Comparison of ENCODE assay signal across 8 cellular contexts in the genomic region with DNA sequence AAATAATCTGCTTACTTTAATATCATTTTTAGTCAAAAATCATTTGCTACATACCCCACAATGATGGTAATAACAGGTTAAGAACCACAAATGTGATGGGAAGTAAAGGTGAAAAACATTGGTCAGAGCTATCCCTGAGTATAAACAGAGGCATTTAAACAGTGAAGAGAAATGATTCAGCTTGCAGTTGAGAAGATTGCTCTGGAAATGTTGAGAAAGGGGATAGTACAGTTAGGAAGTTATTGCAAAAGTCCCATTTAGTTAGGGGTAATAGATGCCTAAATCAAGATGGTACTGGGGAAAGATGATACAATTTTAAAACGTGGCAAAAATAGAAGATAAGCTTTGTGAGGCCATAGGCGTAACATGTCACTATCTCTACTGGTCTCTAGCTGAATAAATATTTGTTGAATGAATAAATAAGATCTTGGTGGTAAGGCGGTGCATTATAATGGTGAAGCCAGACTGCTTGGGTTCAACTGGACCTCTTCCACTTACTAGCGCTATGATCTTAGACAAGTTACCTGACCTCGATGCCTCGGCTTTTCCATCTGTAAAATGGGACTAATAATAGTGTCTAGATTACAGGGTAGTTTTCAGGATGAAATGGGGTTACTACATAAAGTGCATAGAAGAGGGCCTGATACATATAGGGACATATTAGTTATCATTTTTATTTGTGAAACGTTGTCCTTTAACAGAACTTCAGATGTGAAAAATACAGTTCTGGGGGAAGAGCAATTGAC. TPM values are rescaled to one million over a fixed set of nuclear protein-coding genes. Genes with fewer than 3 reads are reported as not detected.
DNase-seq lines count a peak whose midpoint lies in the region; ATAC-seq and TF ChIP-seq lines count a peak whose summit lies in the region.

No MANE protein-coding gene starts in this region.

- H3K4me3 Mint-ChIP-seq in CD4-positive, alpha-beta memory T cell = peak overlapping the region in 3 of 8 donors; percentile 13 to 100 (median 50)
- H3K4me3 Mint-ChIP-seq in T-cell = peak overlapping the region in 2 of 3 donors; percentile 94 to 100

- H3K36me3 Mint-ChIP-seq in CD4-positive, alpha-beta memory T cell = peaks cover 9 to 28% of the 10 kb centered on the region in 2 donors
- peaks cover 8% of the 10 kb centered on the region for H3K36me3 Mint-ChIP-seq in T-cell

- no peaks in the 10 kb centered on the region for H3K9me3 Mint-ChIP-seq in CD4-positive, alpha-beta memory T cell
- H3K9me3 Mint-ChIP-seq in T-cell = no peaks in the 10 kb centered on the region

- H3K4me1 ChIP-seq in CD4-positive, alpha-beta memory T cell (ENCODE audit: insufficient read depth, low read length) = peaks cover 33% of the 10 kb centered on the region
- H3K4me1 ChIP-seq in esophagus squamous epithelium (peaks cover 18 to 39% (median 31%) of the 10 kb centered on the region in 3 donors), parathyroid adenoma (peaks cover 5% of the 10 kb centered on the region)

- no peaks in the 10 kb centered on the region for H3K9me3 ChIP-seq in CD4-positive, alpha-beta memory T cell (ENCODE audit: control insufficient read depth in 1 of 2, low read length in 2 of 2)
- H3K9me3 ChIP-seq in esophagus squamous epithelium = no peaks in the 10 kb centered on the region
- H3K9me3 ChIP-seq in parathyroid adenoma (ENCODE audit: control insufficient read depth, low read length) = no peaks in the 10 kb centered on the region

- no peak for TF ChIP-seq POLR2A in esophagus squamous epithelium (IDR thresholded peaks at IDR 0.05)

- H2AFZ ChIP-seq in parathyroid adenoma = peak overlapping the region; percentile 88

- ATAC-seq in T-cell (replicated peaks in 1 of 4) (no peak), HG03457 (IDR thresholded peaks at IDR 0.05; ENCODE audit: unreplicated experiment) (no peak), GM21576 (IDR thresholded peaks at IDR 0.05; ENCODE audit: unreplicated experiment) (no peak), GM21367 (IDR thresholded peaks at IDR 0.05; ENCODE audit: unreplicated experiment) (no peak)

- 76 to 80% methylated on average over 7 of the region's 7 CpGs for WGBS in esophagus squamous epithelium, 2 donors

- peaks cover 19% of the 10 kb centered on the region for H3K79me2 ChIP-seq in parathyroid adenoma

- TF ChIP-seq CTCF in esophagus squamous epithelium (IDR thresholded peaks at IDR 0.05) (no peak), parathyroid adenoma (IDR thresholded peaks at IDR 0.05) (no peak)

- H3K4me3 ChIP-seq in CD4-positive, alpha-beta memory T cell (ENCODE audit: low read length in 2 of 2) = no peak overlapping the region
- no peak overlapping the region for H3K4me3 ChIP-seq in esophagus squamous epithelium
- H3K4me3 ChIP-seq in parathyroid adenoma (ENCODE audit: low read depth, low read length) = no peak overlapping the region

- no peak for DNase-seq in CD4-positive, alpha-beta memory T cell
- no peak for DNase-seq in T-cell
- DNase-seq in esophagus squamous epithelium (lab: John Stamatoyannopoulos, UW) = no peak
- no peak for DNase-seq in NCI-H2171 treated with DMSO at 0.1 percent for 48 hours (lab: John Stamatoyannopoulos, UW)

- H3K9ac ChIP-seq in parathyroid adenoma = no peak overlapping the region

- POLR2A ChIA-PET in CD4-positive, alpha-beta memory T cell (lab: Charles Lee; ENCODE audit: partially characterized antibody) = interaction anchor here (2.6 to 3.0 kb wide), 2 partner anchors 55 to 96 kb away, joined by 32 to 75 read pairs; partner anchors contain the start of gene CLK1
- POLR2A ChIA-PET in T-cell (lab: Charles Lee) = interaction anchor here in 1 of 2 donors (0.6 to 0.7 kb wide), 2 partner anchors 48 to 97 kb away, joined by 3 read pairs; no protein-coding TSS in a partner anchor

- peaks cover 11% of the 10 kb centered on the region for H3K36me3 ChIP-seq in CD4-positive, alpha-beta memory T cell (ENCODE audit: insufficient read depth, low read length)
- H3K36me3 ChIP-seq in esophagus squamous epithelium = peaks cover 0 to 16% (median 0%) of the 10 kb centered on the region in 3 donors
- no peaks in the 10 kb centered on the region for H3K36me3 ChIP-seq in parathyroid adenoma (ENCODE audit: control insufficient read depth, insufficient read depth, low read length)

- H3K27me3 Mint-ChIP-seq in CD4-positive, alpha-beta memory T cell = no peaks in the 10 kb centered on the region
- H3K27me3 Mint-ChIP-seq in T-cell = no peaks in the 10 kb centered on the region

- H3K27ac ChIP-seq in CD4-positive, alpha-beta memory T cell (ENCODE audit: low read depth, low read length) = peak overlapping the region; percentile 97
- H3K27ac ChIP-seq in esophagus squamous epithelium (peak overlapping the region; percentile 95 to 100 (median 99)), parathyroid adenoma (no peak overlapping the region)

- peak overlapping the region in 6 of 7 donors; percentile 90 to 99 (median 98) for H3K27ac Mint-ChIP-seq in CD4-positive, alpha-beta memory T cell
- H3K27ac Mint-ChIP-seq in T-cell = peak overlapping the region; percentile 93 to 99

- no peak overlapping the region for H3K4me2 ChIP-seq in parathyroid adenoma (ENCODE audit: low read length)

- H3K4me1 Mint-ChIP-seq in CD4-positive, alpha-beta memory T cell = peaks cover 26 to 46% (median 31%) of the 10 kb centered on the region in 4 donors
- H3K4me1 Mint-ChIP-seq in T-cell = peaks cover 32 to 35% (median 33%) of the 10 kb centered on the region in 3 donors

- no peaks in the 10 kb centered on the region for H3K27me3 ChIP-seq in CD4-positive, alpha-beta memory T cell (ENCODE audit: insufficient read depth, low read length)
- H3K27me3 ChIP-seq in esophagus squamous epithelium = no peaks in the 10 kb centered on the region
- no peaks in the 10 kb centered on the region for H3K27me3 ChIP-seq in parathyroid adenoma (ENCODE audit: control insufficient read depth, insufficient read depth, low read length)

- CTCF ChIA-PET in CD4-positive, alpha-beta memory T cell (lab: Charles Lee; ENCODE audit: partially characterized antibody) = interaction anchor here (2.8 kb wide), 1 partner anchor 96 kb away, joined by 11 read pairs; no protein-coding TSS in a partner anchor
- CTCF ChIA-PET in T-cell (lab: Charles Lee) = interaction anchor here in 1 of 2 donors (0.7 kb wide), 1 partner anchor 9 kb away, joined by 3 read pairs; no protein-coding TSS in a partner anchor

- intact Hi-C loops in CD4-positive, alpha-beta memory T cell (cut with micrococcal nuclease) = loop anchor here (2.0 to 5.0 kb wide), 3 partner anchors 307 to 1428 kb away; partner anchors contain the start of genes CFLAR and SUMO1
- intact Hi-C loops in esophagus squamous epithelium (cut with DNase I) = loop anchor here (5.0 kb wide), 2 partner anchors 53 to 92 kb away; partner anchors contain the start of gene CLK1

RNA-seq across cellular contexts. Expression of gene BZW1, which starts 2.0 kb away (rescaled TPM):
- 100 to 1,000 TPM; 126 to 133 TPM for total RNA-seq in CD4-positive, alpha-beta memory T cell
- 100 to 1,000 TPM; 198 to 257 TPM for polyA plus RNA-seq in CD4-positive, alpha-beta memory T cell
- total RNA-seq in T-cell = 100 to 1,000 TPM; 132 to 258 (median 139) TPM
- 100 to 1,000 TPM; 129 to 303 (median 251) TPM for total RNA-seq in esophagus squamous epithelium

RNA-seq across cellular contexts. Expression of gene CLK1, which starts 54.8 kb away (rescaled TPM):
- 100 to 1,000 TPM; 472 to 499 TPM for total RNA-seq in CD4-positive, alpha-beta memory T cell
- polyA plus RNA-seq in CD4-positive, alpha-beta memory T cell = 10 to 100 TPM; 18.1 to 51.9 TPM
- total RNA-seq in T-cell (1,000 to 10,000 TPM in 2 of 5 donors, 100 to 1,000 TPM in 3; 357 to 1,046 (median 384) TPM), esophagus squamous epithelium (100 to 1,000 TPM in 1 of 4 donors, 10 to 100 TPM in 3; 59.4 to 161 (median 74.7) TPM)
